ENCODE assay signal across 10 cellular contexts in genomic region chr10:124739119-124739921, GRCh38. TPM values are rescaled to one million over a fixed set of nuclear protein-coding genes. Genes with fewer than 3 reads are reported as not detected.
DNase-seq lines count a peak whose midpoint lies in the region; ATAC-seq and TF ChIP-seq lines count a peak whose summit lies in the region.
"Had no signal": no experiment of that assay in that cellular context is flagged by ENCODE, and none has a peak within 500 bp of the region (broad histone marks: within the 10 kb centered on the region; RNA-seq: fewer than 3 reads in every experiment).

No MANE protein-coding gene starts in this region.

- H3K27ac ChIP-seq in ACC112 (ENCODE audit: low read depth, low read length) (peak overlapping the region; percentile 69; the same call in 1 of the 2 replicates), Karpas-422 (ENCODE audit: low read length) (peak overlapping the region; percentile 95)

- H3K79me2 ChIP-seq in ACC112 (ENCODE audit: control insufficient read depth, insufficient read depth, low read length, unreplicated experiment): peaks cover 38% of the 10 kb centered on the region
- H3K79me2 ChIP-seq in Karpas-422 (ENCODE audit: low read length): peaks cover 93% of the 10 kb centered on the region

- peak overlapping the region; percentile 75 for H3K27ac Mint-ChIP-seq in dendritic cell treated with granulocyte-macrophage colony-stimulating factor and Interleukin-4, amounts not matched to agents 40 ng/mL and 50 ng/mL, for 4 days
- H3K27ac Mint-ChIP-seq in nephron: peak overlapping the region; percentile 97 to 99 (median 99)

- H3K9me3 Mint-ChIP-seq in dendritic cell treated with granulocyte-macrophage colony-stimulating factor and Interleukin-4, amounts not matched to agents 40 ng/mL and 50 ng/mL, for 4 days: no peaks in the 10 kb centered on the region
- no peaks in the 10 kb centered on the region for H3K9me3 Mint-ChIP-seq in nephron
- H3K9me3 Mint-ChIP-seq: activated naive CD4-positive, alpha-beta T cell treated with anti-CD3 and anti-CD28 coated beads, Interleukin-2, amount 50 U/mL, for 72 hours had no signal

- TF ChIP-seq CTCF in nephron (IDR thresholded peaks at IDR 0.05; ENCODE audit: unreplicated experiment in 3 of 3): no peak

- H4K20me1 ChIP-seq in Karpas-422 (ENCODE audit: insufficient read depth, low read depth, low read length): peaks cover 22% of the 10 kb centered on the region; the same call in 1 of the 2 replicates

- no peaks in the 10 kb centered on the region for H3K36me3 ChIP-seq in ACC112 (ENCODE audit: insufficient read depth, low read length)
- H3K36me3 ChIP-seq in Karpas-422 (ENCODE audit: insufficient read depth, low read length): 0 out of 2 replicates have a peak, but pooled peaks cover 6% of the 10 kb centered on the region

- no peak for DNase-seq in Karpas-422
- no peak for DNase-seq in GOT3 (lab: John Stamatoyannopoulos, UW)
- DNase-seq: DMS79 had no signal

- no peak for ATAC-seq in GM21515 (IDR thresholded peaks at IDR 0.05; ENCODE audit: unreplicated experiment)
- no peak for ATAC-seq in GM21528 (IDR thresholded peaks at IDR 0.05; ENCODE audit: low FRiP score, unreplicated experiment)
- ATAC-seq in GM21786 (IDR thresholded peaks at IDR 0.05; ENCODE audit: unreplicated experiment): no peak
- ATAC-seq: activated naive CD4-positive, alpha-beta T cell treated with anti-CD3 and anti-CD28 coated beads, Interleukin-2, amount 50 U/mL, for 72 hours had no signal

- H3K4me1 ChIP-seq in ACC112 (ENCODE audit: control insufficient read depth, insufficient read depth, low read length, unreplicated experiment): peaks cover 42% of the 10 kb centered on the region
- H3K4me1 ChIP-seq in Karpas-422 (ENCODE audit: low read length): peaks cover 83% of the 10 kb centered on the region

- H3K9me3 ChIP-seq in Karpas-422 (ENCODE audit: low read length): no peaks in the 10 kb centered on the region

- H3K4me2 ChIP-seq in Karpas-422 (ENCODE audit: low read depth, low read length, poor library complexity, severe bottlenecking): peak overlapping the region; percentile 75

- peaks cover 82% of the 10 kb centered on the region for H3K4me1 Mint-ChIP-seq in dendritic cell treated with granulocyte-macrophage colony-stimulating factor and Interleukin-4, amounts not matched to agents 40 ng/mL and 50 ng/mL, for 4 days (ENCODE audit: low read depth)
- peaks cover 81% of the 10 kb centered on the region for H3K4me1 Mint-ChIP-seq in nephron

- no peaks in the 10 kb centered on the region for H3K27me3 Mint-ChIP-seq in dendritic cell treated with granulocyte-macrophage colony-stimulating factor and Interleukin-4, amounts not matched to agents 40 ng/mL and 50 ng/mL, for 4 days
- peaks cover 3% of the 10 kb centered on the region for H3K27me3 Mint-ChIP-seq in nephron (ENCODE audit: low read depth)

- H3K4me3 ChIP-seq in ACC112 (ENCODE audit: low read depth, low read length) (no peak overlapping the region; the same call in 1 of the 2 replicates), Karpas-422 (ENCODE audit: low read length) (peak overlapping the region; percentile 93)

- H3K9me2 ChIP-seq in Karpas-422 (replicated peaks; ENCODE audit: insufficient read depth, low read length): no peaks in the 10 kb centered on the region

- H3K9ac ChIP-seq in Karpas-422 (ENCODE audit: low read length): peak overlapping the region; percentile 96

- H3K36me3 Mint-ChIP-seq in dendritic cell treated with granulocyte-macrophage colony-stimulating factor and Interleukin-4, amounts not matched to agents 40 ng/mL and 50 ng/mL, for 4 days (ENCODE audit: low read depth): peaks cover 53% of the 10 kb centered on the region
- H3K36me3 Mint-ChIP-seq in nephron (ENCODE audit: low read depth): no peaks in the 10 kb centered on the region

- H3K27me3 ChIP-seq in ACC112 (ENCODE audit: insufficient read depth, low read length) (no peaks in the 10 kb centered on the region), Karpas-422 (ENCODE audit: low read length) (no peaks in the 10 kb centered on the region)

- intact Hi-C loops in dendritic cell treated with granulocyte-macrophage colony-stimulating factor and Interleukin-4, amounts not matched to agents 40 ng/mL and 50 ng/mL, for 4 days (cut with micrococcal nuclease): no loop called here

- H3K4me3 Mint-ChIP-seq in dendritic cell treated with granulocyte-macrophage colony-stimulating factor and Interleukin-4, amounts not matched to agents 40 ng/mL and 50 ng/mL, for 4 days: no peak overlapping the region
- H3K4me3 Mint-ChIP-seq in nephron: peak overlapping the region; percentile 58 to 98 (median 67)

- H2AFZ ChIP-seq in ACC112 (ENCODE audit: low read length, unreplicated experiment) (no peak overlapping the region), Karpas-422 (ENCODE audit: low read length) (no peak overlapping the region)

RNA-seq across cellular contexts. Expression of gene FAM53B, which starts 4.9 kb away (rescaled TPM):
- 72.5 and 148 TPM in 2 replicates for total RNA-seq in Karpas-422 (2014; rRNA removed; shearing (Covaris generic); ENCODE audit: low replicate concordance)

RNA-seq across cellular contexts. Expression of gene EEF1AKMT2, which starts 52.4 kb away (rescaled TPM):
- 24.9 and 38.3 TPM in 2 replicates for total RNA-seq in Karpas-422 (2014; rRNA removed; shearing (Covaris generic); ENCODE audit: low replicate concordance)
